In the genomic region with DNA sequence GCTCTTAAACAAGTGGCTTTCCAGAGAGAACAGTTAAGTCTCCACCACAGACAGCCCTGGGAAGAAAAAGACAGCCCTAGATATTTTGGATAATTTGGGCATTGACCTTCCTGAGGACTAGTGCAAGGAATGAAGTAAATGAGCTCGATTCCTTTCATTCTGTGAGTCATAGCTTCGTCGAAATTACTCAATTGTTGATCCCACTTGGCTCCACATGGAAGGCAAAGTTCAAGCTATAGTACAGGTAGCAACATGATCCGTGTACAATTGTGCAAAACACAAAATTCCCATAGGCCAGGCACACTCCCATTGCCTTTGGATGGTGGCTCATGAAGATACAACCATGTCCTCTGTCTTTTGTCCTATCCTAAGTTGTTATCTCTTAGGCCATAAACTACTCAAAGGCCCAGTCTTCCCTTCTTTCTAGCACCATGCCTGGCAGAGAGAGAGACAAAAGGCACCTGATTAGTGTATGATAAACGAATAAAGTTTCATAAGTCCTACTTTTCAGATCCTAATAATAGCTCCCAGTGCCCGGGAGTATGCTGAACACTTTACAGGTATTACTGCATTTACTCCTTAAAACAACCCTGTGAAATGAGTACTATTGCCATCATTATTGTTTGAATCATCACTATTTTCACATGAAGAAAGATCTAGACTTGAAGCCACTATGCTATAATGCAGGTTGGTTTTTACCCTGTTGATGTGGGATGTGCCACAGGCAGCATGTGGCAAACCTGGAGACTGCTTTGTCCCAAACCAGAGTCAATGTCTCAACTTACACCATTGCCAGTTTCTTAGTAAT, we compare ENCODE assay signal across 1 cellular context.
TF ChIP-seq lines count a peak whose summit lies in the region.

No MANE protein-coding gene starts in this region.

TF ChIP-seq in HepG2, 621 proteins besides CTCF, POLR2A, EP300 and RAD21 (continued from another document):
- TF ChIP-seq ARID5B (CRISPR knock-in tag; IDR thresholded peaks at IDR 0.05), result peak; percentile 33; the same call in 1 of the 2 replicates
- TF ChIP-seq, protein P1, sequence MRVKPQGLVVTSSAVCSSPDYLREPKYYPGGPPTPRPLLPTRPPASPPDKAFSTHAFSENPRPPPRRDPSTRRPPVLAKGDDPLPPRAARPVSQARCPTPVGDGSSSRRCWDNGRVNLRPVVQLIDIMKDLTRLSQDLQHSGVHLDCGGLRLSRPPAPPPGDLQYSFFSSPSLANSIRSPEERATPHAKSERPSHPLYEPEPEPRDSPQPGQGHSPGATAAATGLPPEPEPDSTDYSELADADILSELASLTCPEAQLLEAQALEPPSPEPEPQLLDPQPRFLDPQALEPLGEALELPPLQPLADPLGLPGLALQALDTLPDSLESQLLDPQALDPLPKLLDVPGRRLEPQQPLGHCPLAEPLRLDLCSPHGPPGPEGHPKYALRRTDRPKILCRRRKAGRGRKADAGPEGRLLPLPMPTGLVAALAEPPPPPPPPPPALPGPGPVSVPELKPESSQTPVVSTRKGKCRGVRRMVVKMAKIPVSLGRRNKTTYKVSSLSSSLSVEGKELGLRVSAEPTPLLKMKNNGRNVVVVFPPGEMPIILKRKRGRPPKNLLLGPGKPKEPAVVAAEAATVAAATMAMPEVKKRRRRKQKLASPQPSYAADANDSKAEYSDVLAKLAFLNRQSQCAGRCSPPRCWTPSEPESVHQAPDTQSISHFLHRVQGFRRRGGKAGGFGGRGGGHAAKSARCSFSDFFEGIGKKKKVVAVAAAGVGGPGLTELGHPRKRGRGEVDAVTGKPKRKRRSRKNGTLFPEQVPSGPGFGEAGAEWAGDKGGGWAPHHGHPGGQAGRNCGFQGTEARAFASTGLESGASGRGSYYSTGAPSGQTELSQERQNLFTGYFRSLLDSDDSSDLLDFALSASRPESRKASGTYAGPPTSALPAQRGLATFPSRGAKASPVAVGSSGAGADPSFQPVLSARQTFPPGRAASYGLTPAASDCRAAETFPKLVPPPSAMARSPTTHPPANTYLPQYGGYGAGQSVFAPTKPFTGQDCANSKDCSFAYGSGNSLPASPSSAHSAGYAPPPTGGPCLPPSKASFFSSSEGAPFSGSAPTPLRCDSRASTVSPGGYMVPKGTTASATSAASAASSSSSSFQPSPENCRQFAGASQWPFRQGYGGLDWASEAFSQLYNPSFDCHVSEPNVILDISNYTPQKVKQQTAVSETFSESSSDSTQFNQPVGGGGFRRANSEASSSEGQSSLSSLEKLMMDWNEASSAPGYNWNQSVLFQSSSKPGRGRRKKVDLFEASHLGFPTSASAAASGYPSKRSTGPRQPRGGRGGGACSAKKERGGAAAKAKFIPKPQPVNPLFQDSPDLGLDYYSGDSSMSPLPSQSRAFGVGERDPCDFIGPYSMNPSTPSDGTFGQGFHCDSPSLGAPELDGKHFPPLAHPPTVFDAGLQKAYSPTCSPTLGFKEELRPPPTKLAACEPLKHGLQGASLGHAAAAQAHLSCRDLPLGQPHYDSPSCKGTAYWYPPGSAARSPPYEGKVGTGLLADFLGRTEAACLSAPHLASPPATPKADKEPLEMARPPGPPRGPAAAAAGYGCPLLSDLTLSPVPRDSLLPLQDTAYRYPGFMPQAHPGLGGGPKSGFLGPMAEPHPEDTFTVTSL (CRISPR knock-in tag; IDR thresholded peaks at IDR 0.05; ENCODE audit: borderline replicate concordance), result 0 out of 2 replicates have a peak, but pooled peaks have one; percentile 17
- TF ChIP-seq HIVEP1 (CRISPR knock-in tag; IDR thresholded peaks at IDR 0.05), result no peak
- TF ChIP-seq FOSL1 (CRISPR knock-in tag; IDR thresholded peaks at IDR 0.05; ENCODE audit: borderline replicate concordance), result peak; percentile 15; the same call in 1 of the 2 replicates
- TF ChIP-seq CEBPB (IDR thresholded peaks at IDR 0.05; ENCODE audit: borderline replicate concordance, low read depth, low read length), result peak; percentile 26; the same call in 1 of the 2 replicates
- TF ChIP-seq RERE (CRISPR knock-in tag; IDR thresholded peaks at IDR 0.05; ENCODE audit: low read depth), result no peak
- TF ChIP-seq HNF4A (CRISPR knock-in tag; IDR thresholded peaks at IDR 0.05), result peak; percentile 47; the same call in 1 of the 2 replicates
- no peak for TF ChIP-seq PRMT3 (CRISPR knock-in tag; IDR thresholded peaks at IDR 0.05; ENCODE audit: borderline replicate concordance, low read depth)
- peak; percentile 91 for TF ChIP-seq ZBTB43 (CRISPR knock-in tag; conservative IDR thresholded peaks at IDR 0.05)
- TF ChIP-seq RXRB (CRISPR knock-in tag; IDR thresholded peaks at IDR 0.05; ENCODE audit: borderline replicate concordance), result 0 out of 2 replicates have a peak, but pooled peaks have one; percentile 16
- peak; percentile 83 for TF ChIP-seq FOSL2 (CRISPR knock-in tag; IDR thresholded peaks at IDR 0.05)
